Comparison of ENCODE assay signal across 7 cellular contexts in the genomic region with DNA sequence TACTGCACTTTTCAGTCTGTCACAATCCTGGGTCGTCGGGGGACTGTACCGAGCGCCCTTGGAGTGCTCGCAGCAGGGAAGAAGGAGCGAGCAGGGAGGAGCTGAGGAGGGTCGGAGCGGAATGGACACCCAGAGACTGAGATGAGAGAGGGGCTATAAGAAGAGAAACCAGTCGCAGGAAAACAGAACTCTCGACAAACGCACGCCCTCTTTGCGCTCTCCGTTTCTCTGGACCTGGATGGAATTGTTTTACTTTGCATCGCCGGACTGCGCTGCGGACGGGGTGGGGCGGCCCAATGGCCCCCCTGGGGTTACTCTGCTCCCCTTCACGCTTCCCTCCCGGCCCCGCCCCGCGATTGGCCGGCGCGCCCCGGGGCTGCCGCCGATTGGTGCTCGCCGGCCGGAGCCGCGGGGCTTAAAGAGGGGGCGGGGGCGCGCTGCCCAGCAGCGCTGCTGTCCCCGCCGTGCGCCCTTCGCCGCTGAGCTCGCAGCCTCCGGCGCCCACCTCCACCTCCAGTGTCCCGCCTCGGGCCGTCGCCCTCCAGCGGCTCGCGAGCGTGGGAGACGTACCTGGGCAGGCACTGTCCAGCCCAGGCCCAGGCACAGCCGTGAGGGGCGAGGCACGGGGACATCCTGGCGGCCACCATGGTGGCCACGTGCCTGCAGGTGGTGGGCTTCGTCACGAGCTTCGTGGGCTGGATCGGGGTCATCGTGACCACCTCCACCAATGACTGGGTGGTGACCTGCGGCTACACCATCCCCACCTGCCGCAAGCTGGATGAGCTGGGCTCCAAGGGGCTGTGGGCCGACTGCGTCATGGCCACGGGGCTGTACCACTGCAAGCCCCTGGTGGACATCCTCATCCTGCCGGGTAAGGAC. TPM values are rescaled to one million over a fixed set of nuclear protein-coding genes. Genes with fewer than 3 reads are reported as not detected.
DNase-seq lines count a peak whose midpoint lies in the region; ATAC-seq lines count a peak whose summit lies in the region.

A gene (plus strand): TSS at position 447 of the 879 bp plus-strand sequence. CDS start 199 bp downstream, at position 646.

- peak within 1 kb of the TSS; percentile 82 for H3K4me3 Mint-ChIP-seq in stimulated activated memory B cell treated with anti-CD40 and anti-IgM and Interleukin-4, amounts not matched to agents 10 μg/mL and 1 μg/mL and 100 μg/mL, for 72 hours

- peak; percentile 93 for DNase-seq in GM03348 (ENCODE audit: low spot score)
- peak; percentile 50 for DNase-seq in NCI-H510A (lab: John Stamatoyannopoulos, UW)
- DNase-seq in dermis blood vessel endothelial cell, result peak; percentile 73
- peak; percentile 84 for DNase-seq in left kidney (ENCODE audit: low read depth, low spot score)
- no peak for DNase-seq in Kasumi-1 (lab: John Stamatoyannopoulos, UW)
- no peak for DNase-seq in NCI-H2171 (lab: John Stamatoyannopoulos, UW)

- H3K9me3 Mint-ChIP-seq in stimulated activated memory B cell treated with anti-CD40 and anti-IgM and Interleukin-4, amounts not matched to agents 10 μg/mL and 1 μg/mL and 100 μg/mL, for 72 hours, result no peaks in the 10 kb centered on the region

- no peaks in the 10 kb centered on the region for H3K36me3 Mint-ChIP-seq in stimulated activated memory B cell treated with anti-CD40 and anti-IgM and Interleukin-4, amounts not matched to agents 10 μg/mL and 1 μg/mL and 100 μg/mL, for 72 hours

- H3K27me3 Mint-ChIP-seq in stimulated activated memory B cell treated with anti-CD40 and anti-IgM and Interleukin-4, amounts not matched to agents 10 μg/mL and 1 μg/mL and 100 μg/mL, for 72 hours, result peaks cover 41% of the 10 kb centered on the region

- ATAC-seq in stimulated activated memory B cell treated with anti-CD40 and anti-IgM and Interleukin-4, amounts not matched to agents 10 μg/mL and 1 μg/mL and 100 μg/mL, for 72 hours, result peak; percentile 40

- H3K4me1 Mint-ChIP-seq in stimulated activated memory B cell treated with anti-CD40 and anti-IgM and Interleukin-4, amounts not matched to agents 10 μg/mL and 1 μg/mL and 100 μg/mL, for 72 hours, result peaks cover 29% of the 10 kb centered on the region

- peak within 1 kb of the TSS; percentile 41 for H3K27ac Mint-ChIP-seq in stimulated activated memory B cell treated with anti-CD40 and anti-IgM and Interleukin-4, amounts not matched to agents 10 μg/mL and 1 μg/mL and 100 μg/mL, for 72 hours

RNA-seq across cellular contexts. Expression of the gene that starts here (rescaled TPM):
- 103 and 515 TPM in 2 replicates for total RNA-seq in dermis blood vessel endothelial cell

Comparison
In these comparisons a context has a peak if more than half of its experiments do, and no peak if none do; other contexts are left out.
1. DNase-seq: peak in GM03348 (single experiment), NCI-H510A (single experiment), dermis blood vessel endothelial cell (single experiment) and left kidney (single experiment); none in Kasumi-1 (0 of 2) and NCI-H2171 (single experiment).